ENCODE assay signal across 23 cellular contexts in genomic region chr10:73841526-73842285, GRCh38. TPM values are rescaled to one million over a fixed set of nuclear protein-coding genes. Genes with fewer than 3 reads are reported as not detected.
DNase-seq lines count a peak whose midpoint lies in the region; ATAC-seq and TF ChIP-seq lines count a peak whose summit lies in the region.
"Had no signal": no experiment of that assay in that cellular context is flagged by ENCODE, and none has a peak within 500 bp of the region (broad histone marks: within the 10 kb centered on the region; RNA-seq: fewer than 3 reads in every experiment).

No MANE protein-coding gene starts in this region.

- H3K36me3 Mint-ChIP-seq in activated naive CD8-positive, alpha-beta T cell treated with anti-CD3 and anti-CD28 coated beads, Interleukin-2, amount 10 ng/mL, durations not matched to agents 7 days and 5 days: peaks cover 16% of the 10 kb centered on the region
- peaks cover 2% of the 10 kb centered on the region for H3K36me3 Mint-ChIP-seq in activated naive CD8-positive, alpha-beta T cell treated with anti-CD3 and anti-CD28 coated beads for 36 hours

- no peak for TF ChIP-seq CTCF in foreskin fibroblast (IDR thresholded peaks at IDR 0.05; ENCODE audit: low read depth, low read length)
- TF ChIP-seq CTCF in tibial nerve (IDR thresholded peaks at IDR 0.05): no peak

- H3K4me3 Mint-ChIP-seq in activated naive CD8-positive, alpha-beta T cell treated with anti-CD3 and anti-CD28 coated beads, Interleukin-2, amount 10 ng/mL, durations not matched to agents 7 days and 5 days: no peak overlapping the region
- H3K4me3 Mint-ChIP-seq in activated naive CD8-positive, alpha-beta T cell treated with anti-CD3 and anti-CD28 coated beads for 36 hours: no peak overlapping the region
- H3K4me3 Mint-ChIP-seq: activated naive CD4-positive, alpha-beta T cell treated with anti-CD3 and anti-CD28 coated beads, Interleukin-2, amount 10 ng/mL, durations not matched to agents 7 days and 5 days; CD8-positive, alpha-beta T cell; stimulated activated naive CD8-positive, alpha-beta T cell treated with anti-CD3 and anti-CD28 coated beads, Interleukin-15, Interleukin-2, amounts not matched to agents 100 ng/mL and 50 ng/mL, for 24 hours; T-helper 2 cell treated with Interferon-gamma antibody and Interleukin-4, amounts not matched to agents 5 μg/mL and 100 μg/mL, for 36 hours had no signal

- no peak for DNase-seq in activated naive CD8-positive, alpha-beta T cell treated with anti-CD3 and anti-CD28 coated beads, Interleukin-2, amount 10 ng/mL, durations not matched to agents 7 days and 5 days
- DNase-seq in activated naive CD8-positive, alpha-beta T cell treated with anti-CD3 and anti-CD28 coated beads for 36 hours: no peak
- peak; percentile 22 for DNase-seq in adipocyte (ENCODE audit: low read depth)
- DNase-seq in foreskin fibroblast: peak; percentile 55 to 73
- DNase-seq in NCI-H1092 treated with DMSO at 0.1 percent for 48 hours (lab: John Stamatoyannopoulos, UW): no peak
- DNase-seq in tibial nerve (ENCODE audit: low spot score in 2 of 2): no peak
- DNase-seq in activated T-cell treated with anti-CD3 and anti-CD28 coated beads for 4 hours: no peak
- DNase-seq: activated CD4-positive, alpha-beta T cell treated with anti-CD3 and anti-CD28 coated beads for 48 hours; activated naive CD4-positive, alpha-beta T cell treated with anti-CD3 and anti-CD28 coated beads, Interleukin-2, amount 10 ng/mL, durations not matched to agents 7 days and 5 days; activated T-cell treated with anti-CD3 and anti-CD28 coated beads, Interleukin-2, amount 50 U/mL, for 48 hours; CD8-positive, alpha-beta T cell; effector CD4-positive, alpha-beta T cell; left lung; NCI-H1417; NCI-H446; nucleus accumbens; thyroid gland; WERI-Rb-1 had no signal

- H3K4me1 ChIP-seq in adipocyte (ENCODE audit: control insufficient read depth, insufficient read depth, low read length): peaks cover 23% of the 10 kb centered on the region
- H3K4me1 ChIP-seq in stomach smooth muscle (ENCODE audit: control insufficient read depth, insufficient read depth, low read length): peaks cover 10% of the 10 kb centered on the region
- H3K4me1 ChIP-seq in tibial nerve: no peaks in the 10 kb centered on the region
- H3K4me1 ChIP-seq: breast epithelium had no signal

- TF ChIP-seq EP300 in tibial nerve (IDR thresholded peaks at IDR 0.05): no peak

- ATAC-seq in activated naive CD8-positive, alpha-beta T cell treated with anti-CD3 and anti-CD28 coated beads, Interleukin-2, amount 10 ng/mL, durations not matched to agents 7 days and 5 days (ENCODE audit: low read depth): no peak
- ATAC-seq: CD8-positive, alpha-beta T cell; left lung had no signal

- H3K9me3 Mint-ChIP-seq in activated naive CD8-positive, alpha-beta T cell treated with anti-CD3 and anti-CD28 coated beads, Interleukin-2, amount 10 ng/mL, durations not matched to agents 7 days and 5 days: no peaks in the 10 kb centered on the region
- H3K9me3 Mint-ChIP-seq in activated naive CD8-positive, alpha-beta T cell treated with anti-CD3 and anti-CD28 coated beads for 36 hours: no peaks in the 10 kb centered on the region
- H3K9me3 Mint-ChIP-seq: activated naive CD4-positive, alpha-beta T cell treated with anti-CD3 and anti-CD28 coated beads, Interleukin-2, amount 10 ng/mL, durations not matched to agents 7 days and 5 days; CD8-positive, alpha-beta T cell; stimulated activated naive CD8-positive, alpha-beta T cell treated with anti-CD3 and anti-CD28 coated beads, Interleukin-15, Interleukin-2, amounts not matched to agents 100 ng/mL and 50 ng/mL, for 24 hours; T-helper 2 cell treated with Interferon-gamma antibody and Interleukin-4, amounts not matched to agents 5 μg/mL and 100 μg/mL, for 36 hours had no signal

- no peaks in the 10 kb centered on the region for H3K27me3 Mint-ChIP-seq in activated naive CD8-positive, alpha-beta T cell treated with anti-CD3 and anti-CD28 coated beads, Interleukin-2, amount 10 ng/mL, durations not matched to agents 7 days and 5 days
- no peaks in the 10 kb centered on the region for H3K27me3 Mint-ChIP-seq in activated naive CD8-positive, alpha-beta T cell treated with anti-CD3 and anti-CD28 coated beads for 36 hours
- H3K27me3 Mint-ChIP-seq: activated naive CD4-positive, alpha-beta T cell treated with anti-CD3 and anti-CD28 coated beads, Interleukin-2, amount 10 ng/mL, durations not matched to agents 7 days and 5 days; stimulated activated naive CD8-positive, alpha-beta T cell treated with anti-CD3 and anti-CD28 coated beads, Interleukin-15, Interleukin-2, amounts not matched to agents 100 ng/mL and 50 ng/mL, for 24 hours had no signal

- H3K4me3 ChIP-seq in adipocyte (ENCODE audit: low read length) (no peak overlapping the region), foreskin fibroblast (ENCODE audit: low read depth in 1 of 2, low read length in 2 of 2) (no peak overlapping the region), stomach smooth muscle (ENCODE audit: low read length in 2 of 2) (no peak overlapping the region), tibial nerve (no peak overlapping the region)
- H3K4me3 ChIP-seq: breast epithelium, left lung, thyroid gland had no signal

- WGBS in tibial nerve, 2 donors: 80 to 82% methylated on average over 9 of the region's 9 CpGs

- no peaks in the 10 kb centered on the region for H3K9me3 ChIP-seq in adipocyte (ENCODE audit: control insufficient read depth, low read length)
- H3K9me3 ChIP-seq in stomach smooth muscle (ENCODE audit: control insufficient read depth in 2 of 2, low read length in 2 of 2): no peaks in the 10 kb centered on the region
- H3K9me3 ChIP-seq in tibial nerve: no peaks in the 10 kb centered on the region
- H3K9me3 ChIP-seq: breast epithelium, left lung, thyroid gland had no signal

- H3K36me3 ChIP-seq in adipocyte (ENCODE audit: control insufficient read depth, insufficient read depth, low read length, severe bottlenecking) (peaks cover 54% of the 10 kb centered on the region), stomach smooth muscle (ENCODE audit: control insufficient read depth in 2 of 2, insufficient read depth in 2 of 2, low read length in 2 of 2) (peaks cover 61 to 77% of the 10 kb centered on the region in 2 donors), tibial nerve (peaks cover 0 to 85% (median 2%) of the 10 kb centered on the region in 3 donors)

- peak overlapping the region; percentile 11 for H3K27ac ChIP-seq in stomach smooth muscle (ENCODE audit: low read length)
- H3K27ac ChIP-seq in tibial nerve: no peak overlapping the region
- H3K27ac ChIP-seq: 22Rv1, breast epithelium, left lung, thyroid gland, WERI-Rb-1 had no signal

- no peak for TF ChIP-seq POLR2A in tibial nerve (IDR thresholded peaks at IDR 0.05)

- H3K27ac Mint-ChIP-seq in activated naive CD8-positive, alpha-beta T cell treated with anti-CD3 and anti-CD28 coated beads, Interleukin-2, amount 10 ng/mL, durations not matched to agents 7 days and 5 days: peak overlapping the region; percentile 28
- H3K27ac Mint-ChIP-seq in activated naive CD8-positive, alpha-beta T cell treated with anti-CD3 and anti-CD28 coated beads for 36 hours: no peak overlapping the region
- H3K27ac Mint-ChIP-seq: activated naive CD4-positive, alpha-beta T cell treated with anti-CD3 and anti-CD28 coated beads, Interleukin-2, amount 10 ng/mL, durations not matched to agents 7 days and 5 days; CD8-positive, alpha-beta T cell; stimulated activated naive CD8-positive, alpha-beta T cell treated with anti-CD3 and anti-CD28 coated beads, Interleukin-15, Interleukin-2, amounts not matched to agents 100 ng/mL and 50 ng/mL, for 24 hours; T-helper 2 cell treated with Interferon-gamma antibody and Interleukin-4, amounts not matched to agents 5 μg/mL and 100 μg/mL, for 36 hours had no signal

- no peaks in the 10 kb centered on the region for H3K4me1 Mint-ChIP-seq in activated naive CD8-positive, alpha-beta T cell treated with anti-CD3 and anti-CD28 coated beads, Interleukin-2, amount 10 ng/mL, durations not matched to agents 7 days and 5 days
- H3K4me1 Mint-ChIP-seq in activated naive CD8-positive, alpha-beta T cell treated with anti-CD3 and anti-CD28 coated beads for 36 hours: no peaks in the 10 kb centered on the region
- H3K4me1 Mint-ChIP-seq: activated naive CD4-positive, alpha-beta T cell treated with anti-CD3 and anti-CD28 coated beads, Interleukin-2, amount 10 ng/mL, durations not matched to agents 7 days and 5 days had no signal

- POLR2A ChIA-PET in activated naive CD8-positive, alpha-beta T cell treated with anti-CD3 and anti-CD28 coated beads, Interleukin-2, amount 10 ng/mL, durations not matched to agents 7 days and 5 days (lab: Charles Lee): no interaction called here

- H3K27me3 ChIP-seq in adipocyte (replicated peaks; ENCODE audit: control insufficient read depth, insufficient read depth, low read length) (no peaks in the 10 kb centered on the region), stomach smooth muscle (ENCODE audit: control insufficient read depth in 1 of 2, insufficient read depth in 2 of 2, low read length in 2 of 2) (no peaks in the 10 kb centered on the region), tibial nerve (no peaks in the 10 kb centered on the region)
- H3K27me3 ChIP-seq: breast epithelium, left lung, thyroid gland had no signal

- H3K9ac ChIP-seq in adipocyte (ENCODE audit: low read length) (no peak overlapping the region), stomach smooth muscle (ENCODE audit: low read length in 2 of 2) (no peak overlapping the region)

RNA-seq across cellular contexts. Expression of gene NDST2, which starts 30.3 kb away (rescaled TPM):
- 10 to 100 TPM; 80.1 to 82.0 TPM for total RNA-seq in activated naive CD8-positive, alpha-beta T cell treated with anti-CD3 and anti-CD28 coated beads, Interleukin-2, amount 10 ng/mL, durations not matched to agents 7 days and 5 days
- 10 to 100 TPM; 45.9 to 49.7 TPM for total RNA-seq in activated naive CD8-positive, alpha-beta T cell treated with anti-CD3 and anti-CD28 coated beads for 36 hours
- total RNA-seq in tibial nerve: 10 to 100 TPM; 44.8 to 99.3 (median 61.7) TPM

RNA-seq across cellular contexts. Expression of gene CAMK2G, which starts 32.6 kb away (rescaled TPM):
- total RNA-seq in activated naive CD8-positive, alpha-beta T cell treated with anti-CD3 and anti-CD28 coated beads, Interleukin-2, amount 10 ng/mL, durations not matched to agents 7 days and 5 days: 10 to 100 TPM; 48.6 to 53.5 TPM
- total RNA-seq in activated naive CD8-positive, alpha-beta T cell treated with anti-CD3 and anti-CD28 coated beads for 36 hours: 10 to 100 TPM; 16.5 to 17.4 TPM
- 10 to 100 TPM; 26.4 to 43.5 (median 35.1) TPM for total RNA-seq in tibial nerve

RNA-seq across cellular contexts. Expression of gene ZSWIM8, which starts 56.3 kb away (rescaled TPM):
- total RNA-seq in activated naive CD8-positive, alpha-beta T cell treated with anti-CD3 and anti-CD28 coated beads, Interleukin-2, amount 10 ng/mL, durations not matched to agents 7 days and 5 days: 10 to 100 TPM; 93.4 to 95.2 TPM
- total RNA-seq in activated naive CD8-positive, alpha-beta T cell treated with anti-CD3 and anti-CD28 coated beads for 36 hours: 10 to 100 TPM; 31.0 to 35.5 TPM
- total RNA-seq in tibial nerve: 100 to 1,000 TPM; 104 to 138 (median 121) TPM

RNA-seq across cellular contexts. Expression of gene CHCHD1, which starts 59.9 kb away (rescaled TPM):
- 10 to 100 TPM; 23.0 to 24.8 TPM for total RNA-seq in activated naive CD8-positive, alpha-beta T cell treated with anti-CD3 and anti-CD28 coated beads, Interleukin-2, amount 10 ng/mL, durations not matched to agents 7 days and 5 days
- 10 to 100 TPM; 34.8 to 38.6 TPM for total RNA-seq in activated naive CD8-positive, alpha-beta T cell treated with anti-CD3 and anti-CD28 coated beads for 36 hours
- 10 to 100 TPM in 3 of 4 donors, 1 to 10 TPM in 1; 8.2 to 33.0 (median 16.2) TPM for total RNA-seq in tibial nerve

Comparison
In these comparisons a context has a peak if more than half of its experiments do, and no peak if none do; other contexts are left out.
1. DNase-seq: peak in adipocyte (single experiment) and foreskin fibroblast (2 of 2); none in activated naive CD8-positive, alpha-beta T cell treated with anti-CD3 and anti-CD28 coated beads, Interleukin-2, amount 10 ng/mL, durations not matched to agents 7 days and 5 days (single experiment), activated naive CD8-positive, alpha-beta T cell treated with anti-CD3 and anti-CD28 coated beads for 36 hours (single experiment), NCI-H1092 treated with DMSO at 0.1 percent for 48 hours (single experiment), tibial nerve (0 of 2) and activated T-cell treated with anti-CD3 and anti-CD28 coated beads for 4 hours (single experiment).